Comparison of ENCODE assay signal across 11 cellular contexts in the genomic region with DNA sequence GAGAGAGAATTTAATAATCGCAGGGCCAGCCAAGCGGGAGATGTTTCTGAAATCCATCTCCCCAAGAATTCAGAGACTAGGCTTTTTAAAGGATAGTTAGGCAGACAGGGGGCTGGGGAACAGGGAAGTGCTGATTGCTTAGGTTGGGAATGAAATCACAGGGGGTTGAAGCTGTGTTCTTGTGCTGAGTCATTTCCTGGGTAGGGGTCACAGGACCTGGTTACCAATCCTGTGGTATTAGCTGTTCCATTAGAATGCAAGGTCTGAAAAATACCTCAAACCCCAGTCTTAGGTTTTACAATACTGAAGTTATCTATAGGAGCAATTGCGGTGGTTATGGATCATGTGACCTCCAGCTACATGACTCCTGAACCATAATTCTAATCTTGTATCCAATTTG. TPM values are rescaled to one million over a fixed set of nuclear protein-coding genes. Genes with fewer than 3 reads are reported as not detected.
A peak's percentile ranks its signal among the peaks of the same experiment; 100 is the strongest.
DNase-seq lines count a peak whose midpoint lies in the region; ATAC-seq and TF ChIP-seq lines count a peak whose summit lies in the region.
"Had no signal": no experiment of that assay in that cellular context is flagged by ENCODE, and none has a peak within 500 bp of the region (broad histone marks: within the 10 kb centered on the region; RNA-seq: fewer than 3 reads in every experiment).

No MANE protein-coding gene starts in this region.

- H3K9me3 ChIP-seq in CD8-positive, alpha-beta T cell (ENCODE audit: low read length) = no peaks in the 10 kb centered on the region

- H3K27me3 ChIP-seq in CD8-positive, alpha-beta T cell (ENCODE audit: insufficient read depth, low read length) = no peaks in the 10 kb centered on the region

- no peak for ATAC-seq in activated CD8-positive, alpha-beta memory T cell treated with anti-CD3 and anti-CD28 coated beads, Interleukin-2, amount 10 ng/mL, durations not matched to agents 7 days and 5 days
- ATAC-seq in GM19395 (IDR thresholded peaks at IDR 0.05; ENCODE audit: unreplicated experiment) = no peak
- no peak for ATAC-seq in CD8-positive, alpha-beta T cell

- peaks cover 18% of the 10 kb centered on the region for H3K4me1 ChIP-seq in CD8-positive, alpha-beta T cell (ENCODE audit: insufficient read depth, low read length)

- intact Hi-C loops in CD8-positive, alpha-beta T cell (cut with DNase I, micrococcal nuclease) = no loop called here

- TF ChIP-seq CTCF in CD8-positive, alpha-beta T cell (IDR thresholded peaks at IDR 0.05) = no peak
- TF ChIP-seq CTCF in endothelial cell (IDR thresholded peaks at IDR 0.05; ENCODE audit: unreplicated experiment) = no peak

- no peak overlapping the region for H3K27ac ChIP-seq in CD8-positive, alpha-beta T cell (ENCODE audit: low read depth, low read length)

- H3K4me3 ChIP-seq in CD8-positive, alpha-beta T cell (ENCODE audit: low read depth, low read length) = no peak overlapping the region

- peak overlapping the region; percentile 60 for H3K4me3 Mint-ChIP-seq in activated CD8-positive, alpha-beta memory T cell treated with anti-CD3 and anti-CD28 coated beads, Interleukin-2, amount 10 ng/mL, durations not matched to agents 7 days and 5 days
- H3K4me3 Mint-ChIP-seq in CD8-positive, alpha-beta T cell = no peak overlapping the region
- no peak overlapping the region for H3K4me3 Mint-ChIP-seq in endothelial cell (ENCODE audit: unreplicated experiment)

- H3K36me3 ChIP-seq in CD8-positive, alpha-beta T cell (ENCODE audit: insufficient read depth, low read length) = no peaks in the 10 kb centered on the region

- CTCF ChIA-PET in activated CD8-positive, alpha-beta memory T cell treated with anti-CD3 and anti-CD28 coated beads, Interleukin-2, amount 10 ng/mL, durations not matched to agents 7 days and 5 days (lab: Charles Lee) = interaction anchor here (1.0 kb wide), 1 partner anchor 9 kb away, joined by 3 read pairs; no protein-coding TSS in a partner anchor
- CTCF ChIA-PET in CD8-positive, alpha-beta T cell (lab: Charles Lee) = no interaction called here

- POLR2A ChIA-PET in CD8-positive, alpha-beta T cell (lab: Charles Lee) = no interaction called here

- peak overlapping the region; percentile 53 for H3K27ac Mint-ChIP-seq in activated CD8-positive, alpha-beta memory T cell treated with anti-CD3 and anti-CD28 coated beads, Interleukin-2, amount 10 ng/mL, durations not matched to agents 7 days and 5 days
- H3K27ac Mint-ChIP-seq in CD8-positive, alpha-beta T cell = no peak overlapping the region
- no peak overlapping the region for H3K27ac Mint-ChIP-seq in endothelial cell (ENCODE audit: unreplicated experiment)

- DNase-seq in activated CD8-positive, alpha-beta memory T cell treated with anti-CD3 and anti-CD28 coated beads, Interleukin-2, amount 10 ng/mL, durations not matched to agents 7 days and 5 days = no peak
- no peak for DNase-seq in activated CD8-positive, alpha-beta memory T cell treated with anti-CD3 and anti-CD28 coated beads for 24 hours
- DNase-seq in RKO (ENCODE audit: low spot score) (peak; percentile 31), cerebellar cortex (ENCODE audit: low spot score) (peak; percentile 25), renal cortical epithelial cell (ENCODE audit: low read depth) (peak; percentile 93), endothelial cell (ENCODE audit: low spot score) (no peak)
- no peak for DNase-seq in CD8-positive, alpha-beta T cell
- DNase-seq: NCI-H526 treated with DMSO at 0.1 percent for 48 hours; stimulated activated CD4-positive, alpha-beta T cell treated with anti-CD3 and anti-CD28 coated beads, Interleukin-2, amount 100 ng/mL, for 48 hours had no signal

- H3K9me3 Mint-ChIP-seq in activated CD8-positive, alpha-beta memory T cell treated with anti-CD3 and anti-CD28 coated beads, Interleukin-2, amount 10 ng/mL, durations not matched to agents 7 days and 5 days (ENCODE audit: low read depth) = peaks cover 12% of the 10 kb centered on the region
- peaks cover 17% of the 10 kb centered on the region for H3K9me3 Mint-ChIP-seq in CD8-positive, alpha-beta T cell
- no peaks in the 10 kb centered on the region for H3K9me3 Mint-ChIP-seq in endothelial cell (ENCODE audit: unreplicated experiment)

- peaks cover 66% of the 10 kb centered on the region for H3K4me1 Mint-ChIP-seq in activated CD8-positive, alpha-beta memory T cell treated with anti-CD3 and anti-CD28 coated beads, Interleukin-2, amount 10 ng/mL, durations not matched to agents 7 days and 5 days
- H3K4me1 Mint-ChIP-seq in CD8-positive, alpha-beta T cell (ENCODE audit: low read depth) = peaks cover 60% of the 10 kb centered on the region
- peaks cover 6% of the 10 kb centered on the region for H3K4me1 Mint-ChIP-seq in endothelial cell (ENCODE audit: unreplicated experiment)

- peaks cover 59% of the 10 kb centered on the region for H3K36me3 Mint-ChIP-seq in activated CD8-positive, alpha-beta memory T cell treated with anti-CD3 and anti-CD28 coated beads, Interleukin-2, amount 10 ng/mL, durations not matched to agents 7 days and 5 days
- H3K36me3 Mint-ChIP-seq in CD8-positive, alpha-beta T cell = peaks cover 35% of the 10 kb centered on the region
- H3K36me3 Mint-ChIP-seq in endothelial cell (ENCODE audit: low read depth, unreplicated experiment) = no peaks in the 10 kb centered on the region

- H3K27me3 Mint-ChIP-seq in activated CD8-positive, alpha-beta memory T cell treated with anti-CD3 and anti-CD28 coated beads, Interleukin-2, amount 10 ng/mL, durations not matched to agents 7 days and 5 days = no peaks in the 10 kb centered on the region
- no peaks in the 10 kb centered on the region for H3K27me3 Mint-ChIP-seq in CD8-positive, alpha-beta T cell (ENCODE audit: low read depth)
- H3K27me3 Mint-ChIP-seq in endothelial cell (ENCODE audit: unreplicated experiment) = no peaks in the 10 kb centered on the region

RNA-seq across cellular contexts. Expression of a gene that starts 4.6 kb away (rescaled TPM):
- 100 to 1,000 TPM; 132 to 142 TPM for total RNA-seq in activated CD8-positive, alpha-beta memory T cell treated with anti-CD3 and anti-CD28 coated beads, Interleukin-2, amount 10 ng/mL, durations not matched to agents 7 days and 5 days
- total RNA-seq in renal cortical epithelial cell (4.3 and 5.3 TPM in 2 replicates), endothelial cell (ENCODE audit: unreplicated experiment) (not detected)
- total RNA-seq in CD8-positive, alpha-beta T cell = 10 to 100 TPM; 48.6 to 49.3 TPM
- total RNA-seq: HT-29 had no signal

RNA-seq across cellular contexts. Expression of a gene that starts 10.3 kb away (rescaled TPM):
- 100 to 1,000 TPM; 111 to 148 TPM for total RNA-seq in activated CD8-positive, alpha-beta memory T cell treated with anti-CD3 and anti-CD28 coated beads, Interleukin-2, amount 10 ng/mL, durations not matched to agents 7 days and 5 days
- 3.6 and 19.4 TPM in 2 replicates for total RNA-seq in renal cortical epithelial cell
- 10 to 100 TPM; 50.6 to 58.1 TPM for total RNA-seq in CD8-positive, alpha-beta T cell
- 5.3 TPM for total RNA-seq in endothelial cell (ENCODE audit: unreplicated experiment)

Comparison
In these comparisons a context has a peak if more than half of its experiments do, and no peak if none do; other contexts are left out.
1. DNase-seq: peak in RKO (single experiment), cerebellar cortex (single experiment) and renal cortical epithelial cell (single experiment); none in activated CD8-positive, alpha-beta memory T cell treated with anti-CD3 and anti-CD28 coated beads, Interleukin-2, amount 10 ng/mL, durations not matched to agents 7 days and 5 days (single experiment), activated CD8-positive, alpha-beta memory T cell treated with anti-CD3 and anti-CD28 coated beads for 24 hours (single experiment), CD8-positive, alpha-beta T cell (0 of 7) and endothelial cell (single experiment).